8 cellular contexts compared by ENCODE assay signal in genomic region chr2:164495491-164496223, GRCh38.
DNase-seq lines count a peak whose midpoint lies in the region; ATAC-seq and TF ChIP-seq lines count a peak whose summit lies in the region.

No MANE protein-coding gene starts in this region.

- H3K36me3 ChIP-seq in body of pancreas (replicated peaks in 1 of 2; ENCODE audit: insufficient read depth in 1 of 2, low read depth in 2 of 2), result peaks cover 0 to 6% of the 10 kb centered on the region in 2 donors
- H3K36me3 ChIP-seq in left lung, result no peaks in the 10 kb centered on the region
- no peaks in the 10 kb centered on the region for H3K36me3 ChIP-seq in gastrocnemius medialis

- in situ Hi-C loops in gastrocnemius medialis (cut with MboI; ENCODE audit: low sequenced_read_pairs in 4 of 4), result loop anchor here in 3 of 4 donors (25.0 kb wide), 3 partner anchors 1158 to 1333 kb away; no protein-coding TSS in a partner anchor

- H3K27ac ChIP-seq in body of pancreas (no peak overlapping the region), left lung (no peak overlapping the region), gastrocnemius medialis (no peak overlapping the region)

- intact Hi-C loops in body of pancreas (cut with DNase I) (no loop called here), left lung (cut with DNase I) (no loop called here), gastrocnemius medialis (cut with DNase I; ENCODE audit: low total_unique reads) (no loop called here)
- intact Hi-C loops in activated CD4-positive, alpha-beta T cell treated with anti-CD3 and anti-CD28 coated beads for 36 hours (cut with DNase I, micrococcal nuclease), result loop anchor here in 1 of 2 experiments (5.0 kb wide), 1 partner anchor 1148 kb away; no protein-coding TSS in a partner anchor

- H3K27me3 ChIP-seq in body of pancreas (no peaks in the 10 kb centered on the region), left lung (no peaks in the 10 kb centered on the region), gastrocnemius medialis (no peaks in the 10 kb centered on the region)

- POLR2A ChIA-PET in activated CD4-positive, alpha-beta T cell treated with anti-CD3 and anti-CD28 coated beads for 36 hours (lab: Charles Lee), result no interaction called here

- H3K4me3 Mint-ChIP-seq in activated CD4-positive, alpha-beta T cell treated with anti-CD3 and anti-CD28 coated beads for 36 hours, result no peak overlapping the region

- DNase-seq in AG10803 (ENCODE audit: low read depth), result peak; percentile 65
- no peak for DNase-seq in body of pancreas
- DNase-seq in left lung, result no peak
- no peak for DNase-seq in activated CD4-positive, alpha-beta T cell treated with anti-CD3 and anti-CD28 coated beads for 36 hours
- no peak for DNase-seq in stimulated activated CD4-positive, alpha-beta T cell treated with anti-CD3 and anti-CD28 coated beads, Interleukin-4, amount 100 ng/mL, for 1 hour
- no peak for DNase-seq in MV-4-11 (lab: John Stamatoyannopoulos, UW)
- no peak for DNase-seq in gastrocnemius medialis

- no peak overlapping the region for H3K27ac Mint-ChIP-seq in activated CD4-positive, alpha-beta T cell treated with anti-CD3 and anti-CD28 coated beads for 36 hours

- H3K4me1 Mint-ChIP-seq in activated CD4-positive, alpha-beta T cell treated with anti-CD3 and anti-CD28 coated beads for 36 hours, result no peaks in the 10 kb centered on the region

- no peaks in the 10 kb centered on the region for H3K4me1 ChIP-seq in body of pancreas
- H3K4me1 ChIP-seq in left lung, result no peaks in the 10 kb centered on the region
- no peaks in the 10 kb centered on the region for H3K4me1 ChIP-seq in gastrocnemius medialis

- TF ChIP-seq RAD21 in Ishikawa (IDR thresholded peaks at IDR 0.05; ENCODE audit: low read depth), result peak; percentile 69

- TF ChIP-seq CTCF in AG10803 (conservative IDR thresholded peaks at IDR 0.05; ENCODE audit: low read length), result peak; percentile 75
- TF ChIP-seq CTCF in body of pancreas (IDR thresholded peaks at IDR 0.05), result peak in 6 of 7 experiments; percentile 8 to 30 (median 16)
- no peak for TF ChIP-seq CTCF in left lung (IDR thresholded peaks at IDR 0.05)
- peak in 2 of 5 experiments; percentile 15 to 38 for TF ChIP-seq CTCF in gastrocnemius medialis (IDR thresholded peaks at IDR 0.05 in 4 of 5, conservative IDR thresholded peaks at IDR 0.05 in 1 of 5)

- TF ChIP-seq EP300 in Ishikawa (IDR thresholded peaks at IDR 0.05; ENCODE audit: borderline replicate concordance), result no peak

- no peaks in the 10 kb centered on the region for H3K36me3 Mint-ChIP-seq in activated CD4-positive, alpha-beta T cell treated with anti-CD3 and anti-CD28 coated beads for 36 hours (ENCODE audit: low read depth)

- no peak for TF ChIP-seq POLR2A in body of pancreas (IDR thresholded peaks at IDR 0.05)
- TF ChIP-seq POLR2A in gastrocnemius medialis (IDR thresholded peaks at IDR 0.05), result no peak

- ATAC-seq in body of pancreas, result no peak
- peak; percentile 50 for ATAC-seq in left lung
- no peak for ATAC-seq in activated CD4-positive, alpha-beta T cell treated with anti-CD3 and anti-CD28 coated beads for 36 hours
- no peak for ATAC-seq in gastrocnemius medialis

- H3K4me3 ChIP-seq in AG10803 (ENCODE audit: low read length) (no peak overlapping the region), body of pancreas (no peak overlapping the region), left lung (no peak overlapping the region), gastrocnemius medialis (no peak overlapping the region)

- CTCF ChIA-PET in activated CD4-positive, alpha-beta T cell treated with anti-CD3 and anti-CD28 coated beads for 36 hours (lab: Charles Lee), result no interaction called here

- no peaks in the 10 kb centered on the region for H3K27me3 Mint-ChIP-seq in activated CD4-positive, alpha-beta T cell treated with anti-CD3 and anti-CD28 coated beads for 36 hours

- WGBS in body of pancreas, 2 donors, result 36 to 48% methylated on average over 6 of the region's 6 CpGs

- no peaks in the 10 kb centered on the region for H3K9me3 ChIP-seq in body of pancreas
- no peaks in the 10 kb centered on the region for H3K9me3 ChIP-seq in left lung
- no peaks in the 10 kb centered on the region for H3K9me3 ChIP-seq in gastrocnemius medialis

- H3K9me3 Mint-ChIP-seq in activated CD4-positive, alpha-beta T cell treated with anti-CD3 and anti-CD28 coated beads for 36 hours (ENCODE audit: low read depth), result no peaks in the 10 kb centered on the region

TF ChIP-seq in Ishikawa, 13 proteins besides CTCF, POLR2A, EP300 and RAD21:
- no peak for TF ChIP-seq EGR1 (IDR thresholded peaks at IDR 0.05)
- TF ChIP-seq CEBPB (IDR thresholded peaks at IDR 0.05), result no peak
- TF ChIP-seq MAX (IDR thresholded peaks at IDR 0.05), result no peak
- no peak for TF ChIP-seq ZBTB7A (IDR thresholded peaks at IDR 0.05; ENCODE audit: low read depth)
- TF ChIP-seq FOXM1 (IDR thresholded peaks at IDR 0.05; ENCODE audit: borderline replicate concordance, low read depth), result no peak

Comparison
In these comparisons a context has a peak if more than half of its experiments do, and no peak if none do; other contexts are left out.
1. CTCF ChIP-seq: peak in AG10803 (single experiment) and body of pancreas (6 of 7); none in left lung (0 of 2).